8 cellular contexts compared by ENCODE assay signal in genomic region chr4:113759696-113760093, GRCh38. TPM values are rescaled to one million over a fixed set of nuclear protein-coding genes. Genes with fewer than 3 reads are reported as not detected.
DNase-seq lines count a peak whose midpoint lies in the region; FAIRE-seq and TF ChIP-seq lines count a peak whose summit lies in the region.

No MANE protein-coding gene starts in this region.

- H3K27ac Mint-ChIP-seq in H9 (no peak overlapping the region), glutamatergic neuron (ENCODE audit: unreplicated experiment) (no peak overlapping the region)

- H3K23ac ChIP-seq in H9 (ENCODE audit: insufficient read length, low read depth, low read length): no peak overlapping the region

- H3K4me2 ChIP-seq in H9 (ENCODE audit: insufficient read depth, insufficient read length, low read length): peak overlapping the region; percentile 95

- no peak for DNase-seq in H9
- DNase-seq in glutamatergic neuron: no peak
- no peak for DNase-seq in Kasumi-1 (lab: John Stamatoyannopoulos, UW)
- no peak for DNase-seq in RPMI8226
- DNase-seq in GM12891 (ENCODE audit: insufficient read length, low spot score): no peak
- no peak for DNase-seq in SW 1271 (lab: John Stamatoyannopoulos, UW)

- no peak overlapping the region for H2AK5ac ChIP-seq in H9 (ENCODE audit: insufficient read length, low read length)

- H3K4ac ChIP-seq in H9 (ENCODE audit: low read depth, low read length): no peak overlapping the region

- H2BK20ac ChIP-seq in H9 (ENCODE audit: low read depth, low read length, poor library complexity, severe bottlenecking): no peak overlapping the region

- H3K9ac ChIP-seq in H9 (ENCODE audit: extremely low read depth, insufficient read length, low read length): no peak overlapping the region
- peak overlapping the region; percentile 95 to 97 (median 97) for H3K9ac ChIP-seq in skeletal muscle tissue (ENCODE audit: low read depth in 1 of 3, low read length in 3 of 3)

- H3K4me1 ChIP-seq in H9 (ENCODE audit: insufficient read depth, low read length) (no peaks in the 10 kb centered on the region), skeletal muscle tissue (ENCODE audit: control insufficient read depth in 3 of 3, insufficient read depth in 3 of 3, low read length in 3 of 3) (peaks cover 0 to 20% (median 2%) of the 10 kb centered on the region in 3 donors)

- H3K56ac ChIP-seq in H9 (ENCODE audit: insufficient read length, low read depth, low read length): no peak overlapping the region

- H3K27me3 ChIP-seq in H9 (ENCODE audit: insufficient read depth, low read length): peaks cover 8% of the 10 kb centered on the region; the same call in 1 of the 2 replicates
- no peaks in the 10 kb centered on the region for H3K27me3 ChIP-seq in skeletal muscle tissue (ENCODE audit: control insufficient read depth in 3 of 3, insufficient read depth in 3 of 3, low read length in 3 of 3)

- H3K4me1 Mint-ChIP-seq in H9: peaks cover 36% of the 10 kb centered on the region in 2 experiments
- peaks cover 7% of the 10 kb centered on the region for H3K4me1 Mint-ChIP-seq in glutamatergic neuron (ENCODE audit: low read depth, unreplicated experiment)

- WGBS in H9 (ENCODE audit: extremely low coverage, insufficient read length, low lambda C conversion rate): no CpG with 5 or more reads among the region's 4 CpGs

- H4K91ac ChIP-seq in H9 (ENCODE audit: insufficient read length, low read depth, low read length): no peak overlapping the region

- no peak overlapping the region for H3T11ph ChIP-seq in H9 (ENCODE audit: low read length)

- H3K4me3 ChIP-seq in skeletal muscle tissue (ENCODE audit: low read length in 3 of 3): peak overlapping the region; percentile 82 to 97 (median 91)

- H4K5ac ChIP-seq in H9 (ENCODE audit: insufficient read length, low read depth, low read length): no peak overlapping the region

- H3K79me2 ChIP-seq in H9 (ENCODE audit: insufficient read depth, low read length): no peaks in the 10 kb centered on the region

- H3K36me3 ChIP-seq in skeletal muscle tissue (ENCODE audit: control insufficient read depth in 3 of 3, insufficient read depth in 3 of 3, low read length in 3 of 3): no peaks in the 10 kb centered on the region

- H4K8ac ChIP-seq in H9 (replicated peaks; ENCODE audit: insufficient read length, low read depth, low read length): no peak overlapping the region

- no peak overlapping the region for H2BK15ac ChIP-seq in H9 (ENCODE audit: low read depth, low read length)

- TF ChIP-seq CTCF in H9 (conservative IDR thresholded peaks at IDR 0.05) (no peak), VCaP (conservative IDR thresholded peaks at IDR 0.05) (no peak), glutamatergic neuron (IDR thresholded peaks at IDR 0.05; ENCODE audit: partially characterized antibody, unreplicated experiment) (no peak)

- no peaks in the 10 kb centered on the region for H3K9me3 ChIP-seq in H9 (ENCODE audit: control insufficient read depth, low read depth, low read length)
- H3K9me3 ChIP-seq in skeletal muscle tissue (ENCODE audit: control insufficient read depth in 3 of 3, low read length in 3 of 3): no peaks in the 10 kb centered on the region

- no peak for TF ChIP-seq POLR2A in GM12891 (IDR thresholded peaks at IDR 0.05; ENCODE audit: low read depth, low read length)

- no peaks in the 10 kb centered on the region for H3K79me1 ChIP-seq in H9 (ENCODE audit: insufficient read depth, low read depth, low read length, poor library complexity, severe bottlenecking)

- H3K9me3 Mint-ChIP-seq in H9 (no peaks in the 10 kb centered on the region; a peak in 2 of 5 replicates), glutamatergic neuron (ENCODE audit: unreplicated experiment) (peaks cover 13% of the 10 kb centered on the region)

- H3K14ac ChIP-seq in H9 (ENCODE audit: insufficient read depth, low read length): no peak overlapping the region

- no peak for FAIRE-seq in GM12891 (lab: Jason Lieb, UNC)

- H3K23me2 ChIP-seq in H9 (ENCODE audit: insufficient read length, low read depth, low read length, poor library complexity, severe bottlenecking): peaks cover 25% of the 10 kb centered on the region

- H3K27me3 Mint-ChIP-seq in H9 (ENCODE audit: low read depth) (peaks cover 15% of the 10 kb centered on the region), glutamatergic neuron (ENCODE audit: unreplicated experiment) (peaks cover 13% of the 10 kb centered on the region)

- H3K36me3 Mint-ChIP-seq in H9 (ENCODE audit: insufficient read depth in 1 of 3, low read depth in 3 of 3): no peaks in the 10 kb centered on the region
- no peaks in the 10 kb centered on the region for H3K36me3 Mint-ChIP-seq in glutamatergic neuron (ENCODE audit: unreplicated experiment)

- H2AFZ ChIP-seq in H9 (ENCODE audit: low read length): no peak overlapping the region

- no peak overlapping the region for H2BK12ac ChIP-seq in H9 (ENCODE audit: insufficient read length, low read depth, low read length)

- no peak overlapping the region for H2BK5ac ChIP-seq in H9 (ENCODE audit: insufficient read length, low read length)

- H3K4me3 Mint-ChIP-seq in H9: peak overlapping the region; percentile 87 to 92
- peak overlapping the region; percentile 96 for H3K4me3 Mint-ChIP-seq in glutamatergic neuron (ENCODE audit: unreplicated experiment)

- no peak overlapping the region for H3K18ac ChIP-seq in H9 (ENCODE audit: insufficient read length, low read depth, low read length)

- H3K27ac ChIP-seq in H9 (ENCODE audit: insufficient read length, low read depth, low read length) (no peak overlapping the region), VCaP (peak overlapping the region; percentile 96), skeletal muscle tissue (ENCODE audit: low read depth, low read length) (peak overlapping the region; percentile 97)

- H4K20me1 ChIP-seq in H9 (ENCODE audit: control insufficient read depth, insufficient read depth, insufficient read length): no peaks in the 10 kb centered on the region

- H2BK120ac ChIP-seq in H9 (ENCODE audit: low read depth, low read length, poor library complexity, severe bottlenecking): no peak overlapping the region

TF ChIP-seq in GM12891, 5 proteins besides CTCF, POLR2A, EP300 and RAD21:
- TF ChIP-seq POU2F2 (IDR thresholded peaks at IDR 0.05; ENCODE audit: low read depth, low read length) (no peak), TAF1 (IDR thresholded peaks at IDR 0.05; ENCODE audit: low read depth, low read length) (no peak), PAX5 (IDR thresholded peaks at IDR 0.05; ENCODE audit: insufficient read depth, low read length, severe bottlenecking) (no peak), POLR2AphosphoS5 (IDR thresholded peaks at IDR 0.05; ENCODE audit: low read depth, low read length) (no peak), SPI1 (IDR thresholded peaks at IDR 0.05; ENCODE audit: low read depth, low read length) (no peak)

RNA-seq across cellular contexts. Expression of gene CAMK2D, which starts 1.8 kb away (rescaled TPM):
- total RNA-seq in H9 (2021) (8.3 and 9.0 TPM in 2 replicates), glutamatergic neuron (ENCODE audit: unreplicated experiment) (24.8 TPM), skeletal muscle tissue (147 TPM)
- 11.1 TPM for polyA plus RNA-seq in GM12891 (2012; ENCODE audit: low read depth, missing spikeins)
